1 cellular context compared by ENCODE assay signal in genomic region chr11:78392854-78393253, GRCh38.
A peak's percentile ranks its signal among the peaks of the same experiment; 100 is the strongest.
TF ChIP-seq lines count a peak whose summit lies in the region.

No MANE protein-coding gene starts in this region.

TF ChIP-seq in K562, 482 proteins besides CTCF, POLR2A, EP300 and RAD21 (continued from another document and continues in another):
- TF ChIP-seq ASH1L (IDR thresholded peaks at IDR 0.05; ENCODE audit: borderline replicate concordance, low read depth, partially characterized antibody): no peak
- no peak for TF ChIP-seq KLF6 (CRISPR knock-in tag; IDR thresholded peaks at IDR 0.05; ENCODE audit: borderline replicate concordance)
- TF ChIP-seq HNRNPH1 (optimal IDR thresholded peaks at IDR 0.05; ENCODE audit: low read depth, low read length): no peak
- TF ChIP-seq ATF2 (CRISPR knock-in tag; IDR thresholded peaks at IDR 0.05): no peak
- TF ChIP-seq HEY1 (CRISPR knock-in tag; IDR thresholded peaks at IDR 0.05; ENCODE audit: borderline replicate concordance): no peak
- no peak for TF ChIP-seq ZNF668 (CRISPR knock-in tag; IDR thresholded peaks at IDR 0.05)
- no peak for TF ChIP-seq PATZ1 (CRISPR knock-in tag; IDR thresholded peaks at IDR 0.05; ENCODE audit: borderline replicate concordance)
- no peak for TF ChIP-seq ZNF766 (CRISPR knock-in tag; conservative IDR thresholded peaks at IDR 0.05)
- peak; percentile 28; the same call in 1 of the 2 replicates for TF ChIP-seq MAFF (IDR thresholded peaks at IDR 0.05; ENCODE audit: low read length)
- no peak for TF ChIP-seq NRF1 (conservative IDR thresholded peaks at IDR 0.05 in 1 of 2, IDR thresholded peaks at IDR 0.05 in 1 of 2)
- TF ChIP-seq SMARCE1 (IDR thresholded peaks at IDR 0.05): peak; percentile 68; the same call in 1 of the 2 replicates
- TF ChIP-seq SIN3A (IDR thresholded peaks at IDR 0.05; ENCODE audit: borderline replicate concordance in 2 of 2, control insufficient read depth in 1 of 2, low read depth in 2 of 2, low read length in 2 of 2): no peak
- no peak for TF ChIP-seq RBBP5 (IDR thresholded peaks at IDR 0.05; ENCODE audit: borderline replicate concordance, insufficient read depth, low read length, poor library complexity, severe bottlenecking)
- no peak for TF ChIP-seq MYBL2 (IDR thresholded peaks at IDR 0.05; ENCODE audit: low read depth)
- TF ChIP-seq MYBL2 (CRISPR knock-in tag; IDR thresholded peaks at IDR 0.05; ENCODE audit: borderline replicate concordance): no peak
- no peak for TF ChIP-seq ZNF282 (CRISPR knock-in tag; IDR thresholded peaks at IDR 0.05)
- TF ChIP-seq KHSRP (IDR thresholded peaks at IDR 0.05): no peak
- TF ChIP-seq U2AF1 (optimal IDR thresholded peaks at IDR 0.05; ENCODE audit: low read depth, low read length): no peak
- no peak for TF ChIP-seq E2F6 (IDR thresholded peaks at IDR 0.05; ENCODE audit: borderline replicate concordance in 1 of 2, extremely low read depth in 1 of 2, insufficient read depth in 1 of 2, insufficient read length in 1 of 2, low read depth in 1 of 2, low read length in 1 of 2, poor library complexity in 1 of 2, severe bottlenecking in 1 of 2)
- TF ChIP-seq ZNF76 (CRISPR knock-in tag; IDR thresholded peaks at IDR 0.05; ENCODE audit: borderline replicate concordance): no peak
- TF ChIP-seq ZEB2 (IDR thresholded peaks at IDR 0.05): peak; percentile 89
- TF ChIP-seq MECOM (CRISPR knock-in tag; IDR thresholded peaks at IDR 0.05): peak; percentile 41; the same call in 1 of the 2 replicates
- TF ChIP-seq PPARD (CRISPR knock-in tag; IDR thresholded peaks at IDR 0.05): no peak
- no peak for TF ChIP-seq PHB2 (IDR thresholded peaks at IDR 0.05; ENCODE audit: low read depth)
- no peak for TF ChIP-seq NR2C1 (IDR thresholded peaks at IDR 0.05)
- no peak for TF ChIP-seq NR2C1 (tag; IDR thresholded peaks at IDR 0.05)
- TF ChIP-seq SRSF1 (IDR thresholded peaks at IDR 0.05; ENCODE audit: low read depth, low read length): no peak
- TF ChIP-seq SNRNP70 (optimal IDR thresholded peaks at IDR 0.05; ENCODE audit: low read depth, low read length): no peak
- peak; percentile 43 to 95; a peak in 3 of 4 replicates for TF ChIP-seq RCOR1 (IDR thresholded peaks at IDR 0.05; ENCODE audit: borderline replicate concordance in 1 of 2, low read depth in 2 of 2, low read length in 2 of 2)
- TF ChIP-seq ZNF232 (CRISPR knock-in tag; IDR thresholded peaks at IDR 0.05): no peak
- TF ChIP-seq ETS2 (tag; IDR thresholded peaks at IDR 0.05; ENCODE audit: borderline replicate concordance, poor library complexity, severe bottlenecking): no peak
- no peak for TF ChIP-seq LARP7 (IDR thresholded peaks at IDR 0.05)
- no peak for TF ChIP-seq ZNF274 (IDR thresholded peaks at IDR 0.05; ENCODE audit: borderline replicate concordance, low read depth, low read length)
- no peak for TF ChIP-seq MBD2 (IDR thresholded peaks at IDR 0.05; ENCODE audit: borderline replicate concordance, low read depth)
- TF ChIP-seq GABPA (tag; conservative IDR thresholded peaks at IDR 0.05; ENCODE audit: low read depth): peak; percentile 45
- TF ChIP-seq TAF7 (tag; IDR thresholded peaks at IDR 0.05): no peak
- no peak; the same call in 1 of the 2 replicates for TF ChIP-seq USF1 (CRISPR knock-in tag; IDR thresholded peaks at IDR 0.05)
- no peak for TF ChIP-seq ZNF830 (CRISPR knock-in tag; IDR thresholded peaks at IDR 0.05)
- no peak for TF ChIP-seq HDAC6 (IDR thresholded peaks at IDR 0.05; ENCODE audit: low read depth, low read length)
- TF ChIP-seq PHF20 (IDR thresholded peaks at IDR 0.05; ENCODE audit: partially characterized antibody): no peak
- TF ChIP-seq BRCA1 (IDR thresholded peaks at IDR 0.05): no peak
- TF ChIP-seq BRCA1 (CRISPR knock-in tag; IDR thresholded peaks at IDR 0.05): no peak
- TF ChIP-seq JUNB (CRISPR knock-in tag; conservative IDR thresholded peaks at IDR 0.05): no peak
- TF ChIP-seq THAP7 (CRISPR knock-in tag; IDR thresholded peaks at IDR 0.05): no peak
- no peak for TF ChIP-seq THRA (IDR thresholded peaks at IDR 0.05)
- no peak for TF ChIP-seq KLF10 (CRISPR knock-in tag; IDR thresholded peaks at IDR 0.05)
- TF ChIP-seq ZFP30 (CRISPR knock-in tag; IDR thresholded peaks at IDR 0.05; ENCODE audit: borderline replicate concordance): no peak
- TF ChIP-seq NFRKB (IDR thresholded peaks at IDR 0.05; ENCODE audit: low read depth): no peak
- TF ChIP-seq ZNF224 (CRISPR knock-in tag; IDR thresholded peaks at IDR 0.05): no peak
- no peak for TF ChIP-seq FOXP1 (CRISPR knock-in tag; IDR thresholded peaks at IDR 0.05)
- TF ChIP-seq OTX1 (CRISPR knock-in tag; IDR thresholded peaks at IDR 0.05): no peak
- TF ChIP-seq SIX5 (IDR thresholded peaks at IDR 0.05; ENCODE audit: borderline replicate concordance in 1 of 2, insufficient read depth in 1 of 2, low read depth in 1 of 2, low read length in 2 of 2): no peak
- TF ChIP-seq ZMIZ1 (IDR thresholded peaks at IDR 0.05; ENCODE audit: low read depth in 2 of 2, low read length in 2 of 2): no peak
- TF ChIP-seq SPI1 (IDR thresholded peaks at IDR 0.05; ENCODE audit: borderline replicate concordance, low read depth, low read length): no peak
- TF ChIP-seq NFXL1 (CRISPR knock-in tag; IDR thresholded peaks at IDR 0.05): no peak
- no peak for TF ChIP-seq ETV6 (IDR thresholded peaks at IDR 0.05; ENCODE audit: borderline replicate concordance in 1 of 2, low read depth in 2 of 2, low read length in 1 of 2)
- TF ChIP-seq ETV6 (CRISPR knock-in tag; IDR thresholded peaks at IDR 0.05; ENCODE audit: borderline replicate concordance): no peak
- TF ChIP-seq CC2D1A (IDR thresholded peaks at IDR 0.05): no peak
- no peak for TF ChIP-seq SREBF2 (CRISPR knock-in tag; IDR thresholded peaks at IDR 0.05)
- TF ChIP-seq SMARCB1 (IDR thresholded peaks at IDR 0.05; ENCODE audit: insufficient read length, low read depth): no peak
- TF ChIP-seq GTF2B (IDR thresholded peaks at IDR 0.05; ENCODE audit: extremely low read depth, insufficient read length): no peak
- no peak for TF ChIP-seq DMBX1 (CRISPR knock-in tag; IDR thresholded peaks at IDR 0.05; ENCODE audit: borderline replicate concordance)
- TF ChIP-seq ZNF551 (CRISPR knock-in tag; IDR thresholded peaks at IDR 0.05): no peak
- peak; percentile 34; the same call in 1 of the 2 replicates for TF ChIP-seq CXXC5 (CRISPR knock-in tag; IDR thresholded peaks at IDR 0.05)
- TF ChIP-seq POLR3A (IDR thresholded peaks at IDR 0.05; ENCODE audit: borderline replicate concordance, extremely low read depth, insufficient read depth, insufficient read length): no peak
